ENCODE assay signal across 1 cellular context in genomic region chr5:136132087-136132486, GRCh38.
TF ChIP-seq lines count a peak whose summit lies in the region.

No MANE protein-coding gene starts in this region.

TF ChIP-seq in GM23338, 12 proteins besides CTCF, POLR2A, EP300 and RAD21 (continued from another document):
- TF ChIP-seq ZNF462 (CRISPR knock-in tag; IDR thresholded peaks at IDR 0.05), result no peak
- TF ChIP-seq ZNF114 (CRISPR knock-in tag; IDR thresholded peaks at IDR 0.05), result no peak
- TF ChIP-seq STAT1 (IDR thresholded peaks at IDR 0.05; ENCODE audit: unreplicated experiment), result no peak
- TF ChIP-seq CREB1 (CRISPR knock-in tag; IDR thresholded peaks at IDR 0.05; ENCODE audit: low read depth), result no peak
- TF ChIP-seq JUNB (IDR thresholded peaks at IDR 0.05; ENCODE audit: unreplicated experiment), result no peak
- no peak for TF ChIP-seq EZH2 (IDR thresholded peaks at IDR 0.05; ENCODE audit: low read depth, unreplicated experiment)
- no peak for TF ChIP-seq ZNF331 (CRISPR knock-in tag; IDR thresholded peaks at IDR 0.05; ENCODE audit: low read depth)
- no peak for TF ChIP-seq NANOG (IDR thresholded peaks at IDR 0.05; ENCODE audit: borderline replicate concordance)
- TF ChIP-seq POLR2AphosphoS5 (IDR thresholded peaks at IDR 0.05; ENCODE audit: low read depth), result no peak
- no peak for TF ChIP-seq REST (IDR thresholded peaks at IDR 0.05; ENCODE audit: unreplicated experiment)
